13 cellular contexts compared by ENCODE assay signal in the genomic region with DNA sequence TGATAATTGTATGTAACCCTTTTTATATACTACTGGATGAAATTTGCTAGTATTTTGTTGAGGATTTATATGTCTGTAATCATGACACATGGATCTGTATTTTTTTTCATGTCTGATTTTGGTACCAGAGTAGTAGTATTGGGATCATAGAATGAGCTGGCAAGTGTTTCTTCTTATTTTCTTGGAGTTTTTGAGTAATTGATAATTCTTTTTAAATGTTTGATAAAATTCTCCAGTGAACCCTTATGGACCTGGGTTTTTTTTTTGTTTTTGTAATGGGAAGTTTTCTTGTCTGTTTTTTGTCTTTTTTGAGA. TPM values are rescaled to one million over a fixed set of nuclear protein-coding genes. Genes with fewer than 3 reads are reported as not detected.
DNase-seq lines count a peak whose midpoint lies in the region; ATAC-seq and TF ChIP-seq lines count a peak whose summit lies in the region.
"Had no signal": no experiment of that assay in that cellular context is flagged by ENCODE, and none has a peak within 500 bp of the region (broad histone marks: within the 10 kb centered on the region; RNA-seq: fewer than 3 reads in every experiment).

No MANE protein-coding gene starts in this region.

- H3K9me3 Mint-ChIP-seq in activated CD8-positive, alpha-beta T cell treated with anti-CD3 and anti-CD28 coated beads for 36 hours, result peaks cover 4% of the 10 kb centered on the region
- peaks cover 10 to 14% of the 10 kb centered on the region in 2 donors for H3K9me3 Mint-ChIP-seq in stimulated activated naive CD8-positive, alpha-beta T cell treated with anti-CD3 and anti-CD28 coated beads, Interleukin-15, amount 100 ng/mL, for 72 hours

- H3K27ac ChIP-seq in left ventricle myocardium inferior (replicated peaks), result no peak overlapping the region

- peaks cover 38% of the 10 kb centered on the region for H3K36me3 ChIP-seq in left ventricle myocardium inferior
- H3K36me3 ChIP-seq: BE2C had no signal

- no peaks in the 10 kb centered on the region for H3K27me3 ChIP-seq in left ventricle myocardium inferior (ENCODE audit: low read depth)
- H3K27me3 ChIP-seq: BE2C, heart left ventricle had no signal

- POLR2A ChIA-PET in activated CD8-positive, alpha-beta T cell treated with anti-CD3 and anti-CD28 coated beads for 36 hours (lab: Charles Lee), result no interaction called here

- H3K4me1 ChIP-seq in left ventricle myocardium inferior, result no peaks in the 10 kb centered on the region
- H3K4me1 ChIP-seq: BE2C had no signal

- intact Hi-C loops in left ventricle myocardium inferior (cut with micrococcal nuclease), result no loop called here
- intact Hi-C loops in left ventricle myocardium superior (cut with micrococcal nuclease), result no loop called here
- intact Hi-C loops in activated CD8-positive, alpha-beta T cell treated with anti-CD3 and anti-CD28 coated beads for 36 hours (cut with micrococcal nuclease), result no loop called here

- TF ChIP-seq CTCF in left ventricle myocardium inferior (IDR thresholded peaks at IDR 0.05; ENCODE audit: borderline replicate concordance), result no peak
- TF ChIP-seq CTCF in activated CD8-positive, alpha-beta T cell treated with anti-CD3 and anti-CD28 coated beads for 36 hours (IDR thresholded peaks at IDR 0.05), result no peak
- TF ChIP-seq CTCF in GM13977 (IDR thresholded peaks at IDR 0.05; ENCODE audit: extremely low read depth, insufficient read depth, missing control alignments), result no peak

- ATAC-seq in left ventricle myocardium superior, result no peak
- peak; percentile 16 for ATAC-seq in HG02981 (IDR thresholded peaks at IDR 0.05; ENCODE audit: unreplicated experiment)
- peak; percentile 10 for ATAC-seq in activated CD8-positive, alpha-beta T cell treated with anti-CD3 and anti-CD28 coated beads for 36 hours
- ATAC-seq in stimulated activated naive CD8-positive, alpha-beta T cell treated with anti-CD3 and anti-CD28 coated beads, Interleukin-15, amount 100 ng/mL, for 72 hours, result no peak
- ATAC-seq: heart left ventricle, Right ventricle myocardium inferior had no signal

- in situ Hi-C loops in GM13977 (cut with MboI; ENCODE audit: low pct_unique_long_range_greater_than_20kb, low sequenced_read_pairs, unreplicated experiment), result no loop called here

- peak overlapping the region; percentile 62 for H3K4me3 Mint-ChIP-seq in activated CD8-positive, alpha-beta T cell treated with anti-CD3 and anti-CD28 coated beads for 36 hours
- peak overlapping the region; percentile 65 to 70 for H3K4me3 Mint-ChIP-seq in stimulated activated naive CD8-positive, alpha-beta T cell treated with anti-CD3 and anti-CD28 coated beads, Interleukin-15, amount 100 ng/mL, for 72 hours

- CTCF ChIA-PET in activated CD8-positive, alpha-beta T cell treated with anti-CD3 and anti-CD28 coated beads for 36 hours (lab: Charles Lee), result no interaction called here

- no peaks in the 10 kb centered on the region for H3K27me3 Mint-ChIP-seq in activated CD8-positive, alpha-beta T cell treated with anti-CD3 and anti-CD28 coated beads for 36 hours
- no peaks in the 10 kb centered on the region for H3K27me3 Mint-ChIP-seq in stimulated activated naive CD8-positive, alpha-beta T cell treated with anti-CD3 and anti-CD28 coated beads, Interleukin-15, amount 100 ng/mL, for 72 hours

- peak overlapping the region; percentile 17 for H3K4me3 ChIP-seq in left ventricle myocardium inferior

- peaks cover 75% of the 10 kb centered on the region for H3K36me3 Mint-ChIP-seq in activated CD8-positive, alpha-beta T cell treated with anti-CD3 and anti-CD28 coated beads for 36 hours (ENCODE audit: low read depth)

- H3K9me3 ChIP-seq in left ventricle myocardium inferior (replicated peaks), result no peaks in the 10 kb centered on the region
- H3K9me3 ChIP-seq: BE2C, heart left ventricle had no signal

- H3K27ac Mint-ChIP-seq in activated CD8-positive, alpha-beta T cell treated with anti-CD3 and anti-CD28 coated beads for 36 hours, result peak overlapping the region; percentile 87
- H3K27ac Mint-ChIP-seq in stimulated activated naive CD8-positive, alpha-beta T cell treated with anti-CD3 and anti-CD28 coated beads, Interleukin-15, amount 100 ng/mL, for 72 hours, result peak overlapping the region in 1 of 2 donors; percentile 60

- H3K4me1 Mint-ChIP-seq in activated CD8-positive, alpha-beta T cell treated with anti-CD3 and anti-CD28 coated beads for 36 hours (ENCODE audit: low read depth), result peaks cover 38% of the 10 kb centered on the region
- peaks cover 36% of the 10 kb centered on the region for H3K4me1 Mint-ChIP-seq in stimulated activated naive CD8-positive, alpha-beta T cell treated with anti-CD3 and anti-CD28 coated beads, Interleukin-15, amount 100 ng/mL, for 72 hours

- no peak for DNase-seq in left ventricle myocardium inferior
- DNase-seq in left ventricle myocardium superior, result no peak
- no peak for DNase-seq in activated CD8-positive, alpha-beta T cell treated with anti-CD3 and anti-CD28 coated beads for 36 hours
- DNase-seq in stimulated activated naive CD8-positive, alpha-beta T cell treated with anti-CD3 and anti-CD28 coated beads, Interleukin-15, amount 100 ng/mL, for 72 hours, result no peak
- DNase-seq in stimulated activated CD4-positive, alpha-beta T cell treated with anti-CD3 and anti-CD28 coated beads, Interleukin-4, amount 100 ng/mL, for 24 hours, result no peak
- no peak for DNase-seq in SKM-1 (lab: John Stamatoyannopoulos, UW; ENCODE audit: unreplicated experiment)
- DNase-seq in GM13977 (ENCODE audit: low spot score), result no peak
- DNase-seq: BE2C; heart left ventricle; NCI-H2227 treated with DMSO at 0.1 percent for 48 hours; stimulated activated CD4-positive, alpha-beta T cell treated with anti-CD3 and anti-CD28 coated beads, Interleukin-2, amount 100 ng/mL, for 24 hours had no signal

RNA-seq across cellular contexts. Expression of gene ZNF33A, which starts 28.4 kb away (rescaled TPM):
- total RNA-seq in left ventricle myocardium inferior, result 24.3 TPM
- 23.6 TPM for total RNA-seq in left ventricle myocardium superior
- 10 to 100 TPM; 21.2 to 27.1 TPM for total RNA-seq in activated CD8-positive, alpha-beta T cell treated with anti-CD3 and anti-CD28 coated beads for 36 hours

RNA-seq across cellular contexts. Expression of gene ZNF37A, which starts 55.2 kb away (rescaled TPM):
- total RNA-seq in left ventricle myocardium inferior (8.9 TPM), left ventricle myocardium superior (9.8 TPM)
- 10 to 100 TPM; 22.6 to 26.0 TPM for total RNA-seq in activated CD8-positive, alpha-beta T cell treated with anti-CD3 and anti-CD28 coated beads for 36 hours

Comparison
In these comparisons a context has a peak if more than half of its experiments do, and no peak if none do; other contexts are left out.
1. ATAC-seq: peak in HG02981 (single experiment) and activated CD8-positive, alpha-beta T cell treated with anti-CD3 and anti-CD28 coated beads for 36 hours (single experiment); none in left ventricle myocardium superior (single experiment) and stimulated activated naive CD8-positive, alpha-beta T cell treated with anti-CD3 and anti-CD28 coated beads, Interleukin-15, amount 100 ng/mL, for 72 hours (single experiment).